ENCODE assay signal across 11 cellular contexts in genomic region chr4:100907465-100908454, GRCh38.
DNase-seq lines count a peak whose midpoint lies in the region; ATAC-seq and TF ChIP-seq lines count a peak whose summit lies in the region.
"Had no signal": no experiment of that assay in that cellular context is flagged by ENCODE, and none has a peak within 500 bp of the region (broad histone marks: within the 10 kb centered on the region; RNA-seq: fewer than 3 reads in every experiment).

No MANE protein-coding gene starts in this region.

- H3K27me3 Mint-ChIP-seq in endothelial cell (ENCODE audit: unreplicated experiment) = peaks cover 2% of the 10 kb centered on the region
- peaks cover 30% of the 10 kb centered on the region for H3K27me3 Mint-ChIP-seq in osteocyte (ENCODE audit: unreplicated experiment)
- peaks cover 28% of the 10 kb centered on the region for H3K27me3 Mint-ChIP-seq in activated T-helper 1 cell treated with anti-CD3 and anti-CD28 coated beads, Interleukin-12 subunit alpha, Interleukin-12 subunit beta, Interleukin-2, Interleukin-4 antibody, amounts not matched to agents 30 ng/mL and 10 ng/mL and 1 ng/mL, durations not matched to agents 14 hours and 24 hours and 36 hours (ENCODE audit: insufficient read depth)

- H3K27me3 ChIP-seq in GM06990 (replicated peaks; ENCODE audit: control insufficient read depth, insufficient read depth, low read length) = no peaks in the 10 kb centered on the region

- intact Hi-C loops in left colon (cut with DNase I, micrococcal nuclease) = no loop called here
- intact Hi-C loops in activated T-helper 1 cell treated with anti-CD3 and anti-CD28 coated beads, Interleukin-12 subunit alpha, Interleukin-12 subunit beta, Interleukin-2, Interleukin-4 antibody, amounts not matched to agents 30 ng/mL and 10 ng/mL and 1 ng/mL, durations not matched to agents 14 hours and 24 hours and 36 hours (cut with micrococcal nuclease) = no loop called here

- H3K4me1 Mint-ChIP-seq in endothelial cell (ENCODE audit: unreplicated experiment) = peaks cover 4% of the 10 kb centered on the region
- no peaks in the 10 kb centered on the region for H3K4me1 Mint-ChIP-seq in osteocyte (ENCODE audit: unreplicated experiment)
- H3K4me1 Mint-ChIP-seq in activated T-helper 1 cell treated with anti-CD3 and anti-CD28 coated beads, Interleukin-12 subunit alpha, Interleukin-12 subunit beta, Interleukin-2, Interleukin-4 antibody, amounts not matched to agents 30 ng/mL and 10 ng/mL and 1 ng/mL, durations not matched to agents 14 hours and 24 hours and 36 hours (ENCODE audit: low read depth) = no peaks in the 10 kb centered on the region

- H3K4me3 Mint-ChIP-seq in endothelial cell (ENCODE audit: unreplicated experiment) = no peak overlapping the region
- no peak overlapping the region for H3K4me3 Mint-ChIP-seq in osteocyte (ENCODE audit: unreplicated experiment)
- no peak overlapping the region for H3K4me3 Mint-ChIP-seq in activated T-helper 1 cell treated with anti-CD3 and anti-CD28 coated beads, Interleukin-12 subunit alpha, Interleukin-12 subunit beta, Interleukin-2, Interleukin-4 antibody, amounts not matched to agents 30 ng/mL and 10 ng/mL and 1 ng/mL, durations not matched to agents 14 hours and 24 hours and 36 hours
- H3K4me3 Mint-ChIP-seq: activated naive CD8-positive, alpha-beta T cell; T-cell had no signal

- H3K27ac Mint-ChIP-seq in endothelial cell (ENCODE audit: unreplicated experiment) = peak overlapping the region; percentile 91
- H3K27ac Mint-ChIP-seq in osteocyte (ENCODE audit: unreplicated experiment) = no peak overlapping the region
- no peak overlapping the region for H3K27ac Mint-ChIP-seq in activated T-helper 1 cell treated with anti-CD3 and anti-CD28 coated beads, Interleukin-12 subunit alpha, Interleukin-12 subunit beta, Interleukin-2, Interleukin-4 antibody, amounts not matched to agents 30 ng/mL and 10 ng/mL and 1 ng/mL, durations not matched to agents 14 hours and 24 hours and 36 hours
- H3K27ac Mint-ChIP-seq: activated naive CD8-positive, alpha-beta T cell; T-cell had no signal

- DNase-seq in GM06990 (ENCODE audit: extremely low read depth, insufficient read length) (no peak), NAMALWA (ENCODE audit: low spot score) (peak; percentile 19), endothelial cell (ENCODE audit: low spot score) (peak; percentile 7), osteocyte (ENCODE audit: extremely low spot score, unreplicated experiment) (no peak), cerebellar cortex (ENCODE audit: low spot score) (no peak), left colon (no peak)
- no peak for DNase-seq in activated T-helper 1 cell treated with anti-CD3 and anti-CD28 coated beads, Interleukin-12 subunit alpha, Interleukin-12 subunit beta, Interleukin-2, Interleukin-4 antibody, amounts not matched to agents 30 ng/mL and 10 ng/mL and 1 ng/mL, durations not matched to agents 14 hours and 24 hours and 36 hours (ENCODE audit: low spot score)
- DNase-seq: midbrain, T-cell had no signal

- no peaks in the 10 kb centered on the region for H3K36me3 ChIP-seq in GM06990 (ENCODE audit: control insufficient read depth, insufficient read depth, low read length)

- ATAC-seq in left colon (no peak), GM21381 (IDR thresholded peaks at IDR 0.05; ENCODE audit: unreplicated experiment) (no peak)
- ATAC-seq: T-cell had no signal

- no peaks in the 10 kb centered on the region for H3K36me3 Mint-ChIP-seq in endothelial cell (ENCODE audit: low read depth, unreplicated experiment)
- H3K36me3 Mint-ChIP-seq in osteocyte (ENCODE audit: unreplicated experiment) = no peaks in the 10 kb centered on the region
- no peaks in the 10 kb centered on the region for H3K36me3 Mint-ChIP-seq in activated T-helper 1 cell treated with anti-CD3 and anti-CD28 coated beads, Interleukin-12 subunit alpha, Interleukin-12 subunit beta, Interleukin-2, Interleukin-4 antibody, amounts not matched to agents 30 ng/mL and 10 ng/mL and 1 ng/mL, durations not matched to agents 14 hours and 24 hours and 36 hours (ENCODE audit: low read depth)
- H3K36me3 Mint-ChIP-seq: activated naive CD8-positive, alpha-beta T cell; T-cell had no signal

- no peak overlapping the region for H3K4me3 ChIP-seq in GM06990 (replicated peaks; ENCODE audit: low read depth, low read length)

- TF ChIP-seq CTCF in GM06990 (IDR thresholded peaks at IDR 0.05; ENCODE audit: insufficient read depth, low read length, poor library complexity, severe bottlenecking) (peak; percentile 51), endothelial cell (IDR thresholded peaks at IDR 0.05; ENCODE audit: unreplicated experiment) (peak; percentile 69), osteocyte (IDR thresholded peaks at IDR 0.05) (peak; percentile 61)

- no peaks in the 10 kb centered on the region for H3K9me3 Mint-ChIP-seq in endothelial cell (ENCODE audit: unreplicated experiment)
- no peaks in the 10 kb centered on the region for H3K9me3 Mint-ChIP-seq in osteocyte (ENCODE audit: unreplicated experiment)
- H3K9me3 Mint-ChIP-seq in activated T-helper 1 cell treated with anti-CD3 and anti-CD28 coated beads, Interleukin-12 subunit alpha, Interleukin-12 subunit beta, Interleukin-2, Interleukin-4 antibody, amounts not matched to agents 30 ng/mL and 10 ng/mL and 1 ng/mL, durations not matched to agents 14 hours and 24 hours and 36 hours = no peaks in the 10 kb centered on the region

Comparison
In these comparisons a context has a peak if more than half of its experiments do, and no peak if none do; other contexts are left out.
1. DNase-seq: peak in NAMALWA (single experiment) and endothelial cell (single experiment); none in GM06990 (single experiment), osteocyte (single experiment), cerebellar cortex (single experiment), left colon (0 of 2) and activated T-helper 1 cell treated with anti-CD3 and anti-CD28 coated beads, Interleukin-12 subunit alpha, Interleukin-12 subunit beta, Interleukin-2, Interleukin-4 antibody, amounts not matched to agents 30 ng/mL and 10 ng/mL and 1 ng/mL, durations not matched to agents 14 hours and 24 hours and 36 hours (single experiment).
2. Peak in every context shown above with its lines, with median percentiles within 50 percentile points of each other: CTCF ChIP-seq.